In the genomic region with DNA sequence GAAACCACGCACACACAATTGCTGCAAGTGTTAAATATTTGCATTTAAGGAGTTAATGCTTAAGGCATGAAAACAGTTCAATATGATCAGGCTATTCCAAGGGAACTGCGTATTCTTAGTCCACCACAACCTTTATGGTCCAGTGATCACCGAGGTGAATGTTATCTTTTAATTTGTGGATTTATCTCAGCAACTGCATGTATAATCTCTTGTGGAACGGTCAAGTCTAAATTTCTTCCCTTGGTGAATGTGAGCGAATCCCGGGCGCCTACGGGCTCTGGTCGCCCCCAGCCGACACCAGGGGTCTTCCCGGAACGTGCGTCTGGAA, we compare ENCODE assay signal across 8 cellular contexts. TPM values are rescaled to one million over a fixed set of nuclear protein-coding genes. Genes with fewer than 3 reads are reported as not detected.
DNase-seq lines count a peak whose midpoint lies in the region; ATAC-seq, FAIRE-seq and TF ChIP-seq lines count a peak whose summit lies in the region.

No MANE protein-coding gene starts in this region.

- ATAC-seq in natural killer cell treated with Interleukin-12 subunit alpha and Interleukin-12 subunit beta and Interleukin-15 and Interleukin-18, amount 100 ng/mL, for 72 hours, result no peak
- no peak for ATAC-seq in GM18858 (IDR thresholded peaks at IDR 0.05; ENCODE audit: unreplicated experiment)

- TF ChIP-seq CTCF in BE2C (IDR thresholded peaks at IDR 0.05; ENCODE audit: low read depth, low read length), result no peak
- TF ChIP-seq CTCF in LNCaP clone FGC (IDR thresholded peaks at IDR 0.05; ENCODE audit: control insufficient read depth, extremely low read depth, insufficient read depth), result no peak
- no peak for TF ChIP-seq CTCF in dorsolateral prefrontal cortex (IDR thresholded peaks at IDR 0.05 in 54 of 56, conservative IDR thresholded peaks at IDR 0.05 in 2 of 56; ENCODE audit: low read depth in 1 of 56, partially characterized antibody in 56 of 56)

- H3K36me3 ChIP-seq in BE2C, result no peaks in the 10 kb centered on the region

- H3K4me1 Mint-ChIP-seq in natural killer cell treated with Interleukin-12 subunit alpha and Interleukin-12 subunit beta and Interleukin-15 and Interleukin-18, amount 100 ng/mL, for 72 hours (ENCODE audit: low read depth in 2 of 2), result peaks cover 0 to 2% of the 10 kb centered on the region in 2 donors

- H3K9me3 ChIP-seq in BE2C, result no peaks in the 10 kb centered on the region

- H3K4me3 ChIP-seq in BE2C (ENCODE audit: low read depth, low read length) (peak overlapping the region; percentile 81), LNCaP clone FGC (ENCODE audit: low read depth, low read length) (peak overlapping the region; percentile 76), dorsolateral prefrontal cortex (peak overlapping the region; percentile 44 to 93 (median 79))

- no peaks in the 10 kb centered on the region for H3K36me3 Mint-ChIP-seq in natural killer cell treated with Interleukin-12 subunit alpha and Interleukin-12 subunit beta and Interleukin-15 and Interleukin-18, amount 100 ng/mL, for 72 hours

- peaks cover 4% of the 10 kb centered on the region; the same call in 1 of the 2 replicates for H3K4me1 ChIP-seq in BE2C

- H3K27ac Mint-ChIP-seq in natural killer cell treated with Interleukin-12 subunit alpha and Interleukin-12 subunit beta and Interleukin-15 and Interleukin-18, amount 100 ng/mL, for 72 hours, result peak overlapping the region; percentile 58 to 67

- DNase-seq in BE2C (no peak), LNCaP clone FGC (ENCODE audit: low read depth) (no peak), dorsolateral prefrontal cortex (no peak), COLO668 (lab: John Stamatoyannopoulos, UW; ENCODE audit: unreplicated experiment) (no peak), NCI-H2196 (lab: John Stamatoyannopoulos, UW; ENCODE audit: unreplicated experiment) (no peak), HTR-8/SVneo (ENCODE audit: insufficient read length, low spot score) (no peak)
- DNase-seq in natural killer cell treated with Interleukin-12 subunit alpha and Interleukin-12 subunit beta and Interleukin-15 and Interleukin-18, amount 100 ng/mL, for 72 hours (ENCODE audit: low spot score), result no peak

- H3K9me3 Mint-ChIP-seq in natural killer cell treated with Interleukin-12 subunit alpha and Interleukin-12 subunit beta and Interleukin-15 and Interleukin-18, amount 100 ng/mL, for 72 hours, result no peaks in the 10 kb centered on the region

- intact Hi-C loops in dorsolateral prefrontal cortex (cut with DNase I), result loop anchor here (2.0 to 10.0 kb wide), 2 partner anchors 26 to 114 kb away; partner anchors contain the start of gene PAPOLA (in 1 of the 2)

- H3K27ac ChIP-seq in dorsolateral prefrontal cortex, result peak overlapping the region in 55 of 59 donors; percentile 8 to 93 (median 83)

- H3K27me3 ChIP-seq in BE2C (no peaks in the 10 kb centered on the region), dorsolateral prefrontal cortex (no peaks in the 10 kb centered on the region)

- H3K27me3 Mint-ChIP-seq in natural killer cell treated with Interleukin-12 subunit alpha and Interleukin-12 subunit beta and Interleukin-15 and Interleukin-18, amount 100 ng/mL, for 72 hours, result peaks cover 5 to 8% of the 10 kb centered on the region in 2 donors

- no peak for FAIRE-seq in HTR-8/SVneo (lab: Jason Lieb, UNC)

- peak overlapping the region; percentile 92 for H3K4me3 Mint-ChIP-seq in natural killer cell treated with Interleukin-12 subunit alpha and Interleukin-12 subunit beta and Interleukin-15 and Interleukin-18, amount 100 ng/mL, for 72 hours

RNA-seq across cellular contexts. Expression of gene AK7, which starts 1.0 kb away (rescaled TPM):
- not detected for polyA plus RNA-seq in BE2C (2012; ENCODE audit: insufficient read depth, insufficient read length, low read depth)
- 1 to 10 TPM in 116 of 120 experiments, under 1 TPM in 4; 0.59 to 8.0 (median 3.0) TPM for total RNA-seq in dorsolateral prefrontal cortex
- total RNA-seq in natural killer cell treated with Interleukin-12 subunit alpha and Interleukin-12 subunit beta and Interleukin-15 and Interleukin-18, amount 100 ng/mL, for 72 hours, result not detected

RNA-seq across cellular contexts. Expression of gene GSKIP, which starts 27.6 kb away (rescaled TPM):
- 15.0 TPM for polyA plus RNA-seq in BE2C (2012; ENCODE audit: insufficient read depth, insufficient read length, low read depth)
- 10 to 100 TPM; 14.6 to 47.7 (median 30.5) TPM for total RNA-seq in dorsolateral prefrontal cortex
- total RNA-seq in natural killer cell treated with Interleukin-12 subunit alpha and Interleukin-12 subunit beta and Interleukin-15 and Interleukin-18, amount 100 ng/mL, for 72 hours, result 10 to 100 TPM; 15.2 to 25.5 TPM

RNA-seq across cellular contexts. Expression of gene ATG2B, which starts 27.8 kb away (rescaled TPM):
- polyA plus RNA-seq in BE2C (2012; ENCODE audit: insufficient read depth, insufficient read length, low read depth), result 9.1 TPM
- total RNA-seq in dorsolateral prefrontal cortex, result 10 to 100 TPM; 35.1 to 92.2 (median 66.5) TPM
- total RNA-seq in natural killer cell treated with Interleukin-12 subunit alpha and Interleukin-12 subunit beta and Interleukin-15 and Interleukin-18, amount 100 ng/mL, for 72 hours, result 10 to 100 TPM; 19.1 to 31.8 TPM
